Comparison of ENCODE assay signal across 8 cellular contexts in the genomic region with DNA sequence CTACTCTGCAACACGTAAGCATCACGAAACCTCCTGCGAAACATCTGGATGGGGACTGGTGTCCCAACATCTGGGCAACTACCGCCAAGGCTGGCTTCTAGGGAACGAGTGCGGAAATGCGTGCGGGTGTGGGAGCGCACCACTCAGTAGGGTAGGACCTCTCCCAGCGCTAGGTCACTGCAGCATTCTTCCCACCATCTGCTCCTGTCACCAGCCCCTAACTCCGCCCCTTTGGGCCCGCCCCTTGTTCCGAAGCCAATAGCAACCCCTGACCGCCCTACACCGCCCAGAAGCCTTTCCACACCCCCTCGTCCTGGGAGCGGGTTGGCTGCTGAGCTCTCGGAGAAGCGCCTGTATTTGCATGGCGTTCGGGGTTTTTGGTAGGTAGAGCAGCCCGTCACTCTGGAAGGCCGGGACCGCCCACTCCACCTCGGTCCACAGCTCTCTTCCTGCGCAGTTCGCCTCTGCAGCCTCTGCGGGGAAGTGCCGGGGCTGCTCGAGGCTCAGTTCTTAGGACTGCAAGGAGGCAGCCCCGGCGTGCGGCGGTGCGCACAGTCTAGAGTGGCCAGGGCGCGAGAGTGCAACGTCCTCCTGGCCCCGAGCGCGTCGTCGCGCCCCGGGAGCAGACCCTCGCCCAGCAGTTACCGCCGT.
A peak's percentile ranks its signal among the peaks of the same experiment; 100 is the strongest.
DNase-seq lines count a peak whose midpoint lies in the region; ATAC-seq and TF ChIP-seq lines count a peak whose summit lies in the region.

A gene (plus strand): TSS at position 454 of the 651 bp plus-strand sequence. CDS start 438 bp downstream, outside the sequence.

- DNase-seq in AG04449 (ENCODE audit: low read depth, low spot score) (peak; percentile 99), NCI-H446 (lab: John Stamatoyannopoulos, UW) (peak; percentile 46 to 77), coronary artery (ENCODE audit: low spot score) (peak; percentile 90), kidney tubule cell (ENCODE audit: low spot score) (peak; percentile 97)
- DNase-seq in activated CD4-positive, alpha-beta T cell treated with anti-CD3 and anti-CD28 coated beads for 4 hours, result peak; percentile 99
- DNase-seq in stimulated activated CD4-positive, alpha-beta T cell treated with anti-CD3 and anti-CD28 coated beads, Interleukin-15, amount 100 ng/mL, for 48 hours (ENCODE audit: low read depth in 2 of 2), result peak; percentile 99

- TF ChIP-seq CTCF in AG04449 (IDR thresholded peaks at IDR 0.05; ENCODE audit: insufficient read depth, low read length, missing control alignments) (peak; percentile 23), coronary artery (IDR thresholded peaks at IDR 0.05) (no peak)

- ATAC-seq in GM18909 (IDR thresholded peaks at IDR 0.05; ENCODE audit: poor library complexity, unreplicated experiment) (peak; percentile 84), HG03139 (IDR thresholded peaks at IDR 0.05; ENCODE audit: unreplicated experiment) (peak; percentile 79)

- H3K4me3 ChIP-seq in AG04449 (ENCODE audit: low read depth, low read length) (peak within 1 kb of the TSS; percentile 98), coronary artery (peak within 1 kb of the TSS; percentile 74)

- POLR2A ChIA-PET in AG04449 (lab: Yijun Ruan, JAX), result interaction anchor here (0.6 to 1.8 kb wide), 19 partner anchors 9 to 1282 kb away, joined by 3 to 9 read pairs (median 4); a partner anchor contains a TSS

- H3K27ac ChIP-seq in coronary artery, result peak within 1 kb of the TSS in 1 of 2 donors; percentile 37

- CTCF ChIA-PET in AG04449 (lab: Yijun Ruan, JAX), result interaction anchor here (0.7 to 8.9 kb wide), 12 partner anchors 58 to 1271 kb away, joined by 3 to 112 read pairs (median 4); no protein-coding TSS in a partner anchor
